Comparison of ENCODE assay signal across 8 cellular contexts in the genomic region with DNA sequence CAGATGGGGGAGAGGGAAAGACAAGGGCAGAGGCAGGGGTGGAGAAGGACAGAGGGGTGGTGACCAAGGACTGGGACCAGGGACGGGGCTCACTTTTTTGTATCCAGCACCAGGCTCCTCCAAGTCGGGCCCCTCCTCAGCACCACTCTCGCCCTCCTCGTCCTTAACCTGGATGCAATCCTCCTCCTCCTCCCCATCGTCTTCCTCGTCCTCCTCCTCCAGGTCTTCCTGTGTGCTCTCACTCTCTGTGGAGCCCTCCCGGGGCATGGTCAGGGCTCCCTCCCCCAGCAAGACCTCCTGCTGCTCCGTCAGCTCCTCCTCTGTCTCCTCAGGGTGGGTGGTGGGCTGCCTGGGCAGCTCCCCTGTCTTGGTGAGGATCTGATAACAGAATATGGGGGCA.
A peak's percentile ranks its signal among the peaks of the same experiment; 100 is the strongest.
DNase-seq lines count a peak whose midpoint lies in the region; ATAC-seq and FAIRE-seq lines count a peak whose summit lies in the region.
"Had no signal": no experiment of that assay in that cellular context is flagged by ENCODE, and none has a peak within 500 bp of the region (broad histone marks: within the 10 kb centered on the region; RNA-seq: fewer than 3 reads in every experiment).

No MANE protein-coding gene starts in this region.

- H3K27ac Mint-ChIP-seq in memory B cell: peak overlapping the region; percentile 47
- H3K27ac Mint-ChIP-seq: activated naive CD8-positive, alpha-beta T cell treated with anti-CD3 and anti-CD28 coated beads, Interleukin-2, amount 10 ng/mL, durations not matched to agents 7 days and 5 days had no signal

- no peaks in the 10 kb centered on the region for H3K27me3 Mint-ChIP-seq in memory B cell
- H3K27me3 Mint-ChIP-seq: activated naive CD8-positive, alpha-beta T cell treated with anti-CD3 and anti-CD28 coated beads, Interleukin-2, amount 10 ng/mL, durations not matched to agents 7 days and 5 days had no signal

- peaks cover 4% of the 10 kb centered on the region for H3K4me1 Mint-ChIP-seq in memory B cell

- H3K4me3 Mint-ChIP-seq in memory B cell: no peak overlapping the region
- H3K4me3 Mint-ChIP-seq: activated naive CD8-positive, alpha-beta T cell treated with anti-CD3 and anti-CD28 coated beads, Interleukin-2, amount 10 ng/mL, durations not matched to agents 7 days and 5 days had no signal

- H4K20me1 ChIP-seq in BLaER1 treated with 17β-estradiol and CSF1 and Interleukin-3, amounts not matched to agents 10 nM and 100 nM: peaks cover 0 to 13% (median 4%) of the 10 kb centered on the region in 11 experiments; a peak in 9 of 22 replicates

- H3K36me3 ChIP-seq in BLaER1 treated with 17β-estradiol and CSF1 and Interleukin-3, amounts not matched to agents 10 nM and 100 nM: peaks cover 56 to 94% (median 86%) of the 10 kb centered on the region in 11 experiments
- peaks cover 23% of the 10 kb centered on the region; the same call in 1 of the 2 replicates for H3K36me3 ChIP-seq in SK-N-MC (ENCODE audit: insufficient read depth, low read length)

- ATAC-seq in memory B cell (ENCODE audit: low read depth): no peak
- ATAC-seq in GM21526 (IDR thresholded peaks at IDR 0.05; ENCODE audit: low FRiP score, unreplicated experiment): no peak
- ATAC-seq in activated CD4-positive, CD25-positive, alpha-beta regulatory T cell treated with anti-CD3 and anti-CD28 coated beads, Interleukin-2, amount 50 U/mL, for 24 hours: no peak

- peak overlapping the region; percentile 46 to 69 (median 63); a peak in 19 of 22 replicates for H3K9ac ChIP-seq in BLaER1 treated with 17β-estradiol and CSF1 and Interleukin-3, amounts not matched to agents 10 nM and 100 nM
- H3K9ac ChIP-seq in SK-N-MC (ENCODE audit: insufficient read length): peak overlapping the region; percentile 49

- H3K36me3 Mint-ChIP-seq in memory B cell: peaks cover 23% of the 10 kb centered on the region

- H3K27me3 ChIP-seq in BLaER1 treated with 17β-estradiol and CSF1 and Interleukin-3, amounts not matched to agents 10 nM and 100 nM: no peaks in the 10 kb centered on the region

- H3K4me2 ChIP-seq in BLaER1 treated with 17β-estradiol and CSF1 and Interleukin-3, amounts not matched to agents 10 nM and 100 nM: peak overlapping the region; percentile 47 to 90 (median 82)

- H3K4me1 ChIP-seq in BLaER1 treated with 17β-estradiol and CSF1 and Interleukin-3, amounts not matched to agents 10 nM and 100 nM: peaks cover 25 to 59% (median 29%) of the 10 kb centered on the region in 10 experiments

- H3K9me3 ChIP-seq in BLaER1 treated with 17β-estradiol and CSF1 and Interleukin-3, amounts not matched to agents 10 nM and 100 nM (replicated peaks in 1 of 11): no peaks in the 10 kb centered on the region
- H3K9me3 ChIP-seq in SK-N-MC (ENCODE audit: low read depth, low read length): no peaks in the 10 kb centered on the region

- no peak for FAIRE-seq in GM19239 (lab: Jason Lieb, UNC)

- DNase-seq in SK-N-MC (ENCODE audit: low read depth, low spot score): no peak
- DNase-seq in memory B cell (ENCODE audit: low spot score in 2 of 2): no peak
- no peak for DNase-seq in GM19239 (ENCODE audit: insufficient read length, low spot score)
- DNase-seq: activated naive CD8-positive, alpha-beta T cell treated with anti-CD3 and anti-CD28 coated beads, Interleukin-2, amount 10 ng/mL, durations not matched to agents 7 days and 5 days; NCI-H526 treated with DMSO at 0.1 percent for 48 hours had no signal

- no peaks in the 10 kb centered on the region for H3K9me3 Mint-ChIP-seq in memory B cell
- H3K9me3 Mint-ChIP-seq: activated naive CD8-positive, alpha-beta T cell treated with anti-CD3 and anti-CD28 coated beads, Interleukin-2, amount 10 ng/mL, durations not matched to agents 7 days and 5 days had no signal

- peak overlapping the region in 10 of 11 experiments; percentile 40 to 74 (median 58); a peak in 18 of 22 replicates for H3K27ac ChIP-seq in BLaER1 treated with 17β-estradiol and CSF1 and Interleukin-3, amounts not matched to agents 10 nM and 100 nM
- H3K27ac ChIP-seq in SK-N-MC: peak overlapping the region; percentile 83

- H3K4me3 ChIP-seq in BLaER1 treated with 17β-estradiol and CSF1 and Interleukin-3, amounts not matched to agents 10 nM and 100 nM: no peak overlapping the region; a peak in 1 of 20 replicates
- peak overlapping the region; percentile 23 for H3K4me3 ChIP-seq in SK-N-MC
